Comparison of ENCODE assay signal across 33 cellular contexts in the genomic region with DNA sequence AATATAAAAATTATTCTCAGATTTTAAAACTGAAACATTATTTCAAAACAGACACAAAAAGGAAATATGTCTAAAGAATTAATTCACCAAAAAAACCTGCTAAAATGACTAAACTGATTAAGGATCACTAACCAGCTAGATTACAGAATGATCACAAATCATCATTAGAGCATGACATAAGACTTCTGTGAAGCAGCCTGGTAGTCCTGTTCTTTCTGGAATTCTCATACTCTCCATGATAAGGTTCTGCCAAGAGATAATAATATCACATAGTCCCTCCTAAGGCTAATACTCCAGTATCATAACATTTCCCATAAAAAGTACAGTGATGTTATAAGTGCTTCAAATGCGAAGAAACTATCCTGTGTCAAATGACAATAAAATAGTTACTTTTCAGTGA.
"Had no signal": no experiment of that assay in that cellular context is flagged by ENCODE, and none has a peak within 500 bp of the region (broad histone marks: within the 10 kb centered on the region; RNA-seq: fewer than 3 reads in every experiment).

No MANE protein-coding gene starts in this region.

- H3K4me1 Mint-ChIP-seq: activated B cell treated with CpG ODN at 0.5 μM for 24 hours; activated T-helper 17 cell treated with anti-CD3 and anti-CD28 coated beads, Interleukin-2, amount 50 U/mL, for 72 hours; brain had no signal

- H3K79me2 ChIP-seq: hepatocyte had no signal

- H3K27ac Mint-ChIP-seq: activated B cell treated with CpG ODN at 0.5 μM for 24 hours; activated CD8-positive, alpha-beta T cell treated with anti-CD3 and anti-CD28 coated beads for 36 hours; activated naive CD8-positive, alpha-beta T cell; activated T-helper 17 cell treated with anti-CD3 and anti-CD28 coated beads, Interleukin-2, amount 50 U/mL, for 72 hours; brain; T-helper 2 cell treated with Interferon-gamma antibody and Interleukin-4, amounts not matched to agents 5 μg/mL and 100 μg/mL, for 36 hours had no signal

- H3K27me3 Mint-ChIP-seq: activated B cell treated with CpG ODN at 0.5 μM for 24 hours; activated CD8-positive, alpha-beta T cell treated with anti-CD3 and anti-CD28 coated beads for 36 hours; activated naive CD8-positive, alpha-beta T cell; activated T-helper 17 cell treated with anti-CD3 and anti-CD28 coated beads, Interleukin-2, amount 50 U/mL, for 72 hours; brain had no signal

- H3K36me3 Mint-ChIP-seq: activated naive CD8-positive, alpha-beta T cell; brain had no signal

- H3K4me2 ChIP-seq: hepatocyte had no signal

- H2AFZ ChIP-seq: hepatocyte had no signal

- H3K27me3 ChIP-seq: breast epithelium, cardiac muscle cell, colonic mucosa, esophagus squamous epithelium, gastroesophageal sphincter, heart right ventricle, hepatocyte had no signal

- H3K9me3 ChIP-seq: breast epithelium, colonic mucosa, esophagus squamous epithelium, gastroesophageal sphincter had no signal

- DNase-seq: activated B cell treated with CpG ODN at 0.5 μM for 24 hours; activated CD4-positive, alpha-beta T cell treated with anti-CD3 and anti-CD28 coated beads for 48 hours; activated CD4-positive, alpha-beta T cell treated with anti-CD3 and anti-CD28 coated beads, Interleukin-2, amount 50 U/mL, for 1 hour; activated CD4-positive, alpha-beta T cell treated with anti-CD3 and anti-CD28 coated beads, Interleukin-2, amount 50 U/mL, for 48 hours; activated CD8-positive, alpha-beta memory T cell treated with anti-CD3 and anti-CD28 coated beads for 24 hours; activated CD8-positive, alpha-beta T cell treated with anti-CD3 and anti-CD28 coated beads for 36 hours; activated effector memory CD4-positive, alpha-beta T cell treated with Interleukin-2 at 50 U/mL for 16 hours; activated gamma-delta T cell treated with Interleukin-2 at 50 U/mL for 16 hours; activated naive CD4-positive, alpha-beta T cell treated with anti-CD3 and anti-CD28 coated beads, Interleukin-2, amount 50 U/mL, for 16 hours; activated naive CD4-positive, alpha-beta T cell treated with Interleukin-2 at 50 U/mL for 16 hours; activated T-cell treated with anti-CD3 and anti-CD28 coated beads, Interleukin-2, amount 50 U/mL, for 4 hours; amygdala; aorta; central memory CD4-positive, alpha-beta T cell; cerebellar nuclear complex; colonic mucosa; effector CD8-positive, alpha-beta T cell; esophagus squamous epithelium; foreskin melanocyte; heart right ventricle; T1000; WERI-Rb-1 had no signal

- H3K4me3 ChIP-seq: breast epithelium, cardiac muscle cell, colonic mucosa, esophagus squamous epithelium, gastroesophageal sphincter, heart right ventricle, hepatocyte had no signal

- H3K27ac ChIP-seq: breast epithelium, cardiac muscle cell, colonic mucosa, epithelial cell of prostate, esophagus squamous epithelium, gastroesophageal sphincter, heart right ventricle, hepatocyte, WERI-Rb-1 had no signal

- H3K36me3 ChIP-seq: breast epithelium, cardiac muscle cell, colonic mucosa, esophagus squamous epithelium, gastroesophageal sphincter, heart right ventricle, WERI-Rb-1 had no signal

- FAIRE-seq: endometrium, endothelial cell of umbilical vein had no signal

- H3K9me3 Mint-ChIP-seq: activated T-cell treated with anti-CD3 and anti-CD28 coated beads, Interleukin-2, amount 50 U/mL, for 4 hours; brain had no signal

- H3K4me1 ChIP-seq: breast epithelium, colonic mucosa, esophagus squamous epithelium, gastroesophageal sphincter had no signal

- H3K4me3 Mint-ChIP-seq: activated B cell treated with CpG ODN at 0.5 μM for 24 hours; activated CD8-positive, alpha-beta T cell treated with anti-CD3 and anti-CD28 coated beads for 36 hours; activated naive CD8-positive, alpha-beta T cell; activated T-cell treated with anti-CD3 and anti-CD28 coated beads, Interleukin-2, amount 50 U/mL, for 4 hours; activated T-helper 17 cell treated with anti-CD3 and anti-CD28 coated beads, Interleukin-2, amount 50 U/mL, for 72 hours; brain; T-helper 2 cell treated with Interferon-gamma antibody and Interleukin-4, amounts not matched to agents 5 μg/mL and 100 μg/mL, for 36 hours had no signal
